ENCODE assay signal across 23 cellular contexts in the genomic region with DNA sequence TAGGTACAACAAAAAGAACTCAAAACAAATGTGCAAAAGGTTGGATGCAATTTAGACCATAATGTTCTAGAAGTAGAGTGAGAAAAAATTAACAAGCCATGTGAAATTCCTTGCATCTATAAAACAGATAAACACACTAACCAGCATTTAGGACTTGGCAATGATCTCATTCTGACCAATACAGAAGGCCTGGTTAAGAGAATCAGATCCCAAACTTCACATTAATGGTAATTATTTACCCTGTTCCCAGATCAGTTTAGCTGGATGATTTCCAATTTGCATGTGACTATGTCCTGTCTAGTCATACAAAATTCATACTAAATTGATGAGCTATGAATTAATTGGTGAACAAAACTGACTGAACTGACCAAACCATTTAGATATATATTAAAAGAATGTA.
DNase-seq lines count a peak whose midpoint lies in the region; ATAC-seq, FAIRE-seq and TF ChIP-seq lines count a peak whose summit lies in the region.
"Had no signal": no experiment of that assay in that cellular context is flagged by ENCODE, and none has a peak within 500 bp of the region (broad histone marks: within the 10 kb centered on the region; RNA-seq: fewer than 3 reads in every experiment).

No MANE protein-coding gene starts in this region.

- TF ChIP-seq CTCF in mesothelial cell of epicardium (IDR thresholded peaks at IDR 0.05; ENCODE audit: unreplicated experiment) (no peak), natural killer cell (IDR thresholded peaks at IDR 0.05) (no peak)

- peak; percentile 20 for FAIRE-seq in H54 (lab: Jason Lieb, UNC)
- FAIRE-seq: HepG2, K562 had no signal

- no peak for DNase-seq in H54 (ENCODE audit: insufficient read length, low spot score)
- DNase-seq in amniotic epithelial cell (ENCODE audit: low read depth): peak; percentile 9
- no peak for DNase-seq in mesothelial cell of epicardium (ENCODE audit: low spot score in 2 of 2, unreplicated experiment in 2 of 2)
- no peak for DNase-seq in natural killer cell
- no peak for DNase-seq in germinal center (ENCODE audit: low spot score)
- DNase-seq in NCI-H774 (lab: John Stamatoyannopoulos, UW): no peak
- DNase-seq in HEK293T (ENCODE audit: extremely low spot score): no peak
- DNase-seq: Caco-2; CD4-positive, alpha-beta memory T cell; DMS153; GF-D8; H7; HFFc6; NCI-H1092; NCI-H1436; NCI-H1930; NCI-H2227 treated with DMSO at 0.1 percent for 48 hours; NCI-H510A; OCI-M1; SW 1271 had no signal

- H3K27ac Mint-ChIP-seq in mesothelial cell of epicardium: peak overlapping the region; percentile 49
- no peak overlapping the region for H3K27ac Mint-ChIP-seq in natural killer cell
- H3K27ac Mint-ChIP-seq: HFFc6 had no signal

- CTCF ChIA-PET in HEK293T (lab: Yijun Ruan, JAX): no interaction called here

- ATAC-seq in natural killer cell: no peak
- ATAC-seq: HepG2, K562, Right ventricle myocardium inferior had no signal

- POLR2A ChIA-PET in HEK293T (lab: Yijun Ruan, JAX): no interaction called here

- H3K4me1 Mint-ChIP-seq in mesothelial cell of epicardium (peaks cover 23% of the 10 kb centered on the region), natural killer cell (no peaks in the 10 kb centered on the region)
- H3K4me1 Mint-ChIP-seq: CD4-positive, alpha-beta memory T cell had no signal

- H3K4me3 Mint-ChIP-seq in mesothelial cell of epicardium (no peak overlapping the region), natural killer cell (no peak overlapping the region)
- H3K4me3 Mint-ChIP-seq: CD4-positive, alpha-beta memory T cell; HFFc6 had no signal

- H3K9me3 Mint-ChIP-seq in mesothelial cell of epicardium (peaks cover 5% of the 10 kb centered on the region), natural killer cell (peaks cover 12 to 20% of the 10 kb centered on the region in 2 donors)

- TF ChIP-seq POLR2A in H54 (IDR thresholded peaks at IDR 0.05; ENCODE audit: low read depth, low read length): no peak

- H3K27me3 Mint-ChIP-seq in mesothelial cell of epicardium (ENCODE audit: low read depth): no peaks in the 10 kb centered on the region
- no peaks in the 10 kb centered on the region for H3K27me3 Mint-ChIP-seq in natural killer cell (ENCODE audit: low read depth in 2 of 2)
- H3K27me3 Mint-ChIP-seq: CD4-positive, alpha-beta memory T cell had no signal

- H3K36me3 Mint-ChIP-seq in mesothelial cell of epicardium: no peaks in the 10 kb centered on the region
- no peaks in the 10 kb centered on the region for H3K36me3 Mint-ChIP-seq in natural killer cell
- H3K36me3 Mint-ChIP-seq: CD4-positive, alpha-beta memory T cell had no signal

- intact Hi-C loops in natural killer cell (cut with micrococcal nuclease): no loop called here

TF ChIP-seq in HEK293T, 16 proteins besides CTCF, POLR2A, EP300 and RAD21:
- TF ChIP-seq FOXM1 (IDR thresholded peaks at IDR 0.05; ENCODE audit: borderline replicate concordance): no peak
- TF ChIP-seq ARNT (IDR thresholded peaks at IDR 0.05): no peak
